ENCODE assay signal across 8 cellular contexts in genomic region chr1:150973258-150973825, GRCh38. TPM values are rescaled to one million over a fixed set of nuclear protein-coding genes. Genes with fewer than 3 reads are reported as not detected.
DNase-seq lines count a peak whose midpoint lies in the region; ATAC-seq and TF ChIP-seq lines count a peak whose summit lies in the region.

No MANE protein-coding gene starts in this region.

- H3K4me3 ChIP-seq in heart left ventricle = peak overlapping the region; percentile 75 to 99 (median 92)
- peak overlapping the region; percentile 81 for H3K4me3 ChIP-seq in right cardiac atrium (ENCODE audit: low read length)
- H3K4me3 ChIP-seq in smooth muscle cell = peak overlapping the region; percentile 84

- WGBS in heart left ventricle, 4 donors = 9 to 12% (median 10%) methylated on average over 10 to 15 of the region's 15 CpGs
- 10% methylated on average over 15 of the region's 15 CpGs for WGBS in right cardiac atrium
- 19% methylated on average over 15 of the region's 15 CpGs for WGBS in smooth muscle cell (ENCODE audit: low lambda C conversion rate)

- H3K36me3 ChIP-seq in heart left ventricle (peaks cover 0 to 9% (median 6%) of the 10 kb centered on the region in 9 donors), smooth muscle cell (ENCODE audit: low read depth) (no peaks in the 10 kb centered on the region)

- peak overlapping the region; percentile 100 for H3K4me2 ChIP-seq in smooth muscle cell

- H3K27me3 ChIP-seq in heart left ventricle (no peaks in the 10 kb centered on the region), right cardiac atrium (ENCODE audit: control insufficient read depth, insufficient read depth) (no peaks in the 10 kb centered on the region), smooth muscle cell (ENCODE audit: low read depth) (no peaks in the 10 kb centered on the region)

- peaks cover 57% of the 10 kb centered on the region for H3K4me1 Mint-ChIP-seq in activated T-helper 1 cell treated with anti-CD3 and anti-CD28 coated beads, Interleukin-12 subunit alpha, Interleukin-12 subunit beta, Interleukin-2, Interleukin-4 antibody, amounts not matched to agents 30 ng/mL and 10 ng/mL and 1 ng/mL, durations not matched to agents 14 hours and 24 hours and 36 hours (ENCODE audit: low read depth)

- peaks cover 32% of the 10 kb centered on the region for H3F3A ChIP-seq in smooth muscle cell (ENCODE audit: low read depth)

- H3K36me3 Mint-ChIP-seq in activated T-helper 1 cell treated with anti-CD3 and anti-CD28 coated beads, Interleukin-12 subunit alpha, Interleukin-12 subunit beta, Interleukin-2, Interleukin-4 antibody, amounts not matched to agents 30 ng/mL and 10 ng/mL and 1 ng/mL, durations not matched to agents 14 hours and 24 hours and 36 hours (ENCODE audit: low read depth) = peaks cover 4% of the 10 kb centered on the region

- no peaks in the 10 kb centered on the region for H3K9me3 Mint-ChIP-seq in activated T-helper 1 cell treated with anti-CD3 and anti-CD28 coated beads, Interleukin-12 subunit alpha, Interleukin-12 subunit beta, Interleukin-2, Interleukin-4 antibody, amounts not matched to agents 30 ng/mL and 10 ng/mL and 1 ng/mL, durations not matched to agents 14 hours and 24 hours and 36 hours

- H3K79me2 ChIP-seq in smooth muscle cell (ENCODE audit: low read depth) = peaks cover 57% of the 10 kb centered on the region

- TF ChIP-seq POLR2A in heart left ventricle (IDR thresholded peaks at IDR 0.05) = no peak

- peak in 2 of 4 donors; percentile 2 to 5 for ATAC-seq in heart left ventricle
- ATAC-seq in right cardiac atrium = peak in 1 of 2 donors; percentile 3
- ATAC-seq in HG02571 (IDR thresholded peaks at IDR 0.05; ENCODE audit: unreplicated experiment) = no peak

- peak overlapping the region; percentile 90 for H3K4me3 Mint-ChIP-seq in activated T-helper 1 cell treated with anti-CD3 and anti-CD28 coated beads, Interleukin-12 subunit alpha, Interleukin-12 subunit beta, Interleukin-2, Interleukin-4 antibody, amounts not matched to agents 30 ng/mL and 10 ng/mL and 1 ng/mL, durations not matched to agents 14 hours and 24 hours and 36 hours

- H3K27me3 Mint-ChIP-seq in activated T-helper 1 cell treated with anti-CD3 and anti-CD28 coated beads, Interleukin-12 subunit alpha, Interleukin-12 subunit beta, Interleukin-2, Interleukin-4 antibody, amounts not matched to agents 30 ng/mL and 10 ng/mL and 1 ng/mL, durations not matched to agents 14 hours and 24 hours and 36 hours (ENCODE audit: insufficient read depth) = no peaks in the 10 kb centered on the region

- H3K27ac Mint-ChIP-seq in activated T-helper 1 cell treated with anti-CD3 and anti-CD28 coated beads, Interleukin-12 subunit alpha, Interleukin-12 subunit beta, Interleukin-2, Interleukin-4 antibody, amounts not matched to agents 30 ng/mL and 10 ng/mL and 1 ng/mL, durations not matched to agents 14 hours and 24 hours and 36 hours = peak overlapping the region; percentile 86

- DNase-seq in heart left ventricle (peak in 3 of 5 donors; percentile 25 to 41 (median 40)), cardiac septum (ENCODE audit: low spot score) (no peak), right cardiac atrium (peak in 2 of 3 donors; percentile 31 to 70), smooth muscle cell (lab: John Stamatoyannopoulos, UW; ENCODE audit: unreplicated experiment) (peak; percentile 18), NCI-H1092 treated with DMSO at 0.1 percent for 48 hours (lab: John Stamatoyannopoulos, UW) (no peak), GM19238 (ENCODE audit: insufficient read length, low spot score) (no peak)
- DNase-seq in activated T-helper 1 cell treated with anti-CD3 and anti-CD28 coated beads, Interleukin-12 subunit alpha, Interleukin-12 subunit beta, Interleukin-2, Interleukin-4 antibody, amounts not matched to agents 30 ng/mL and 10 ng/mL and 1 ng/mL, durations not matched to agents 14 hours and 24 hours and 36 hours (ENCODE audit: low spot score) = peak; percentile 5

- intact Hi-C loops in heart left ventricle (cut with DNase I) (loop anchor here in 3 of 10 donors (5.0 kb wide), 2 partner anchors 46 to 96 kb away; partner anchors contain the start of genes SETDB1 (in 3 of the 3) and ARNT (in 1 of the 3)), cardiac septum (cut with DNase I) (loop anchor here (2.0 to 5.0 kb wide), 2 partner anchors 47 to 96 kb away; partner anchors contain the start of genes ARNT and SETDB1), right cardiac atrium (cut with DNase I) (no loop called here)
- intact Hi-C loops in activated T-helper 1 cell treated with anti-CD3 and anti-CD28 coated beads, Interleukin-12 subunit alpha, Interleukin-12 subunit beta, Interleukin-2, Interleukin-4 antibody, amounts not matched to agents 30 ng/mL and 10 ng/mL and 1 ng/mL, durations not matched to agents 14 hours and 24 hours and 36 hours (cut with micrococcal nuclease) = no loop called here

- peak overlapping the region in 11 of 12 donors; percentile 91 to 99 (median 95) for H3K27ac ChIP-seq in heart left ventricle
- peak overlapping the region; percentile 82 for H3K27ac ChIP-seq in right cardiac atrium (ENCODE audit: low read length)
- peak overlapping the region; percentile 14 for H3K27ac ChIP-seq in smooth muscle cell (ENCODE audit: low read depth)

- H3K4me1 ChIP-seq in heart left ventricle (peaks cover 0 to 78% (median 47%) of the 10 kb centered on the region in 12 donors), right cardiac atrium (ENCODE audit: control insufficient read depth, insufficient read depth, low read length) (peaks cover 24% of the 10 kb centered on the region), smooth muscle cell (ENCODE audit: low read depth) (peaks cover 45% of the 10 kb centered on the region)

- H3K9me3 ChIP-seq in heart left ventricle (no peaks in the 10 kb centered on the region), right cardiac atrium (ENCODE audit: control insufficient read depth, low read length) (no peaks in the 10 kb centered on the region), smooth muscle cell (replicated peaks; ENCODE audit: low read depth) (no peaks in the 10 kb centered on the region)

- H4K20me1 ChIP-seq in smooth muscle cell (ENCODE audit: low read depth) = peaks cover 53% of the 10 kb centered on the region

- H3K9ac ChIP-seq in smooth muscle cell (ENCODE audit: low read depth) = peak overlapping the region; percentile 84

- no peak for TF ChIP-seq CTCF in heart left ventricle (IDR thresholded peaks at IDR 0.05)
- TF ChIP-seq CTCF in smooth muscle cell (IDR thresholded peaks at IDR 0.05; ENCODE audit: borderline replicate concordance, insufficient read depth, poor library complexity, severe bottlenecking) = no peak

- H2AFZ ChIP-seq in smooth muscle cell (ENCODE audit: low read depth) = no peak overlapping the region

RNA-seq across cellular contexts. Expression of gene CERS2, which starts 1.3 kb away (rescaled TPM):
- total RNA-seq in heart left ventricle = 100 to 1,000 TPM in 2 of 9 donors, 10 to 100 TPM in 7; 51.7 to 113 (median 76.1) TPM
- polyA plus RNA-seq in heart left ventricle = 10 to 100 TPM; 72.0 to 94.1 TPM
- 76.0 TPM for total RNA-seq in cardiac septum
- total RNA-seq in activated T-helper 1 cell treated with anti-CD3 and anti-CD28 coated beads, Interleukin-12 subunit alpha, Interleukin-12 subunit beta, Interleukin-2, Interleukin-4 antibody, amounts not matched to agents 30 ng/mL and 10 ng/mL and 1 ng/mL, durations not matched to agents 14 hours and 24 hours and 36 hours = 188 and 191 TPM in 2 replicates
- total RNA-seq in right cardiac atrium = 100 to 1,000 TPM in 1 of 4 donors, 10 to 100 TPM in 3; 89.3 to 110 (median 93.5) TPM
- polyA plus RNA-seq in right cardiac atrium = 77.3 TPM
- 80.0 and 81.8 TPM in 2 replicates for total RNA-seq in smooth muscle cell
- 96.3 and 108 TPM in 2 replicates for polyA plus RNA-seq in smooth muscle cell

RNA-seq across cellular contexts. Expression of gene ANXA9, which starts 8.8 kb away (rescaled TPM):
- total RNA-seq in heart left ventricle = 1 to 10 TPM in 1 of 9 donors, under 1 TPM in 3, not detected in 5; 0.12 to 2.0 (median 0.35) TPM
- polyA plus RNA-seq in heart left ventricle = under 1 TPM in 1 of 2 donors, not detected in 1; 0.19 TPM
- 0.16 TPM for total RNA-seq in cardiac septum
- not detected in 2 replicates for total RNA-seq in activated T-helper 1 cell treated with anti-CD3 and anti-CD28 coated beads, Interleukin-12 subunit alpha, Interleukin-12 subunit beta, Interleukin-2, Interleukin-4 antibody, amounts not matched to agents 30 ng/mL and 10 ng/mL and 1 ng/mL, durations not matched to agents 14 hours and 24 hours and 36 hours
- total RNA-seq in right cardiac atrium = under 1 TPM in 1 of 4 donors, not detected in 3; 0.21 TPM
- 0.23 TPM for polyA plus RNA-seq in right cardiac atrium
- 0.67 and 2.6 TPM in 2 replicates for total RNA-seq in smooth muscle cell
- 0.19 and 0.31 TPM in 2 replicates for polyA plus RNA-seq in smooth muscle cell

RNA-seq across cellular contexts. Expression of gene MINDY1, which starts 33.4 kb away (rescaled TPM):
- total RNA-seq in heart left ventricle (10 to 100 TPM; 37.6 to 98.4 (median 54.2) TPM), cardiac septum (49.1 TPM), right cardiac atrium (10 to 100 TPM; 46.7 to 86.4 (median 52.1) TPM), smooth muscle cell (3.2 and 4.9 TPM in 2 replicates)
- polyA plus RNA-seq in heart left ventricle (10 to 100 TPM; 18.5 to 20.4 TPM), right cardiac atrium (34.9 TPM), smooth muscle cell (2.4 and 8.5 TPM in 2 replicates)
- total RNA-seq in activated T-helper 1 cell treated with anti-CD3 and anti-CD28 coated beads, Interleukin-12 subunit alpha, Interleukin-12 subunit beta, Interleukin-2, Interleukin-4 antibody, amounts not matched to agents 30 ng/mL and 10 ng/mL and 1 ng/mL, durations not matched to agents 14 hours and 24 hours and 36 hours = 12.0 and 13.4 TPM in 2 replicates

RNA-seq across cellular contexts. Expression of gene PRUNE1, which starts 34.9 kb away (rescaled TPM):
- total RNA-seq in heart left ventricle (10 to 100 TPM; 32.5 to 65.3 (median 42.0) TPM), cardiac septum (31.0 TPM), right cardiac atrium (10 to 100 TPM; 45.8 to 66.0 (median 49.8) TPM), smooth muscle cell (15.2 and 16.8 TPM in 2 replicates)
- polyA plus RNA-seq in heart left ventricle (10 to 100 TPM; 15.1 to 22.8 TPM), right cardiac atrium (39.3 TPM), smooth muscle cell (10.1 and 19.5 TPM in 2 replicates)
- total RNA-seq in activated T-helper 1 cell treated with anti-CD3 and anti-CD28 coated beads, Interleukin-12 subunit alpha, Interleukin-12 subunit beta, Interleukin-2, Interleukin-4 antibody, amounts not matched to agents 30 ng/mL and 10 ng/mL and 1 ng/mL, durations not matched to agents 14 hours and 24 hours and 36 hours = 15.0 and 15.4 TPM in 2 replicates

RNA-seq across cellular contexts. Expression of gene SETDB1, which starts 47.2 kb away (rescaled TPM):
- total RNA-seq in heart left ventricle (10 to 100 TPM; 12.5 to 28.0 (median 17.5) TPM), cardiac septum (15.5 TPM), right cardiac atrium (10 to 100 TPM; 17.4 to 23.8 (median 20.3) TPM), smooth muscle cell (19.1 and 36.6 TPM in 2 replicates)
- polyA plus RNA-seq in heart left ventricle (10 to 100 TPM; 12.7 to 12.9 TPM), right cardiac atrium (12.5 TPM), smooth muscle cell (11.3 and 11.6 TPM in 2 replicates)
- total RNA-seq in activated T-helper 1 cell treated with anti-CD3 and anti-CD28 coated beads, Interleukin-12 subunit alpha, Interleukin-12 subunit beta, Interleukin-2, Interleukin-4 antibody, amounts not matched to agents 30 ng/mL and 10 ng/mL and 1 ng/mL, durations not matched to agents 14 hours and 24 hours and 36 hours = 60.6 and 63.7 TPM in 2 replicates

Comparison
In these comparisons a context has a peak if more than half of its experiments do, and no peak if none do; other contexts are left out.
1. DNase-seq: peak in heart left ventricle (3 of 5), activated T-helper 1 cell treated with anti-CD3 and anti-CD28 coated beads, Interleukin-12 subunit alpha, Interleukin-12 subunit beta, Interleukin-2, Interleukin-4 antibody, amounts not matched to agents 30 ng/mL and 10 ng/mL and 1 ng/mL, durations not matched to agents 14 hours and 24 hours and 36 hours (single experiment), right cardiac atrium (2 of 3) and smooth muscle cell (single experiment); none in cardiac septum (single experiment), NCI-H1092 treated with DMSO at 0.1 percent for 48 hours (single experiment) and GM19238 (single experiment).
2. H3K27ac ChIP-seq: peak in every context shown above with its lines; median percentile 95 in heart left ventricle; 82 in right cardiac atrium; 14 in smooth muscle cell.
3. Peak in every context shown above with its lines, with median percentiles within 50 percentile points of each other: H3K4me3 ChIP-seq.